25 cellular contexts compared by ENCODE assay signal in genomic region chr6:142165227-142165626, GRCh38. TPM values are rescaled to one million over a fixed set of nuclear protein-coding genes. Genes with fewer than 3 reads are reported as not detected.
"Had no signal": no experiment of that assay in that cellular context is flagged by ENCODE, and none has a peak within 500 bp of the region (broad histone marks: within the 10 kb centered on the region; RNA-seq: fewer than 3 reads in every experiment).

No MANE protein-coding gene starts in this region.

- DNase-seq: activated CD4-positive, alpha-beta T cell treated with anti-CD3 and anti-CD28 coated beads, Interleukin-2, amount 50 U/mL, for 1 hour; activated CD4-positive, CD25-positive, alpha-beta regulatory T cell treated with anti-CD3 and anti-CD28 coated beads, Interleukin-2, amount 50 U/mL, for 72 hours; activated CD8-positive, alpha-beta memory T cell treated with anti-CD3 and anti-CD28 coated beads, Interleukin-2, amount 50 U/mL, for 4 hours; activated gamma-delta T cell; activated T-cell treated with anti-CD3 and anti-CD28 coated beads, Interleukin-2, amount 50 U/mL, for 48 hours; adrenal gland; erythroblast; hypothalamus; stimulated activated CD4-positive, alpha-beta T cell treated with anti-CD3 and anti-CD28 coated beads, Interleukin-2, amount 100 ng/mL, for 24 hours; stimulated activated naive CD4-positive, alpha-beta T cell treated with Interleukin-2 at 50 U/mL for 16 hours; T-helper 1 cell; T1000 had no signal

- H3K27me3 ChIP-seq: adrenal gland, right atrium auricular region, tibial nerve had no signal

- H3K9me3 Mint-ChIP-seq: activated naive CD4-positive, alpha-beta T cell treated with anti-CD3 and anti-CD28 coated beads, Interleukin-2, amount 50 U/mL, for 24 hours had no signal

- H3K4me3 Mint-ChIP-seq: activated naive CD4-positive, alpha-beta T cell treated with anti-CD3 and anti-CD28 coated beads, Interleukin-2, amount 50 U/mL, for 24 hours had no signal

- H3K4me1 ChIP-seq: prostate gland had no signal

- H3K36me3 ChIP-seq: prostate gland had no signal

- H3K27ac Mint-ChIP-seq: activated naive CD4-positive, alpha-beta T cell treated with anti-CD3 and anti-CD28 coated beads, Interleukin-2, amount 50 U/mL, for 24 hours had no signal

- H3K27me3 Mint-ChIP-seq: activated naive CD4-positive, alpha-beta T cell treated with anti-CD3 and anti-CD28 coated beads, Interleukin-2, amount 50 U/mL, for 24 hours had no signal

- H3K9me3 ChIP-seq: adrenal gland, prostate gland, right atrium auricular region, tibial nerve had no signal

- FAIRE-seq: frontal cortex, keratinocyte, urothelium cell line had no signal

- H3K4me3 ChIP-seq: adrenal gland, lung, prostate gland, right atrium auricular region, tibial nerve had no signal

- H3K27ac ChIP-seq: adrenal gland, prostate gland, right atrium auricular region, tibial nerve had no signal

RNA-seq across cellular contexts. Expression of gene NMBR, which starts 18.3 kb away (rescaled TPM):
- total RNA-seq: cardiac septum, mononuclear cell, omental fat pad, prostate gland, right atrium auricular region, subcutaneous adipose tissue had no signal
- polyA plus RNA-seq: adrenal gland, keratinocyte, neural cell had no signal

RNA-seq across cellular contexts. Expression of gene GJE1, which starts 32.5 kb away (rescaled TPM):
- total RNA-seq: adrenal gland, cardiac septum, frontal cortex, lung, mononuclear cell, omental fat pad, prostate gland, right atrium auricular region, subcutaneous adipose tissue, tibial nerve had no signal
- polyA plus RNA-seq: adrenal gland, keratinocyte, lung, neural cell had no signal
